9 cellular contexts compared by ENCODE assay signal in the genomic region with DNA sequence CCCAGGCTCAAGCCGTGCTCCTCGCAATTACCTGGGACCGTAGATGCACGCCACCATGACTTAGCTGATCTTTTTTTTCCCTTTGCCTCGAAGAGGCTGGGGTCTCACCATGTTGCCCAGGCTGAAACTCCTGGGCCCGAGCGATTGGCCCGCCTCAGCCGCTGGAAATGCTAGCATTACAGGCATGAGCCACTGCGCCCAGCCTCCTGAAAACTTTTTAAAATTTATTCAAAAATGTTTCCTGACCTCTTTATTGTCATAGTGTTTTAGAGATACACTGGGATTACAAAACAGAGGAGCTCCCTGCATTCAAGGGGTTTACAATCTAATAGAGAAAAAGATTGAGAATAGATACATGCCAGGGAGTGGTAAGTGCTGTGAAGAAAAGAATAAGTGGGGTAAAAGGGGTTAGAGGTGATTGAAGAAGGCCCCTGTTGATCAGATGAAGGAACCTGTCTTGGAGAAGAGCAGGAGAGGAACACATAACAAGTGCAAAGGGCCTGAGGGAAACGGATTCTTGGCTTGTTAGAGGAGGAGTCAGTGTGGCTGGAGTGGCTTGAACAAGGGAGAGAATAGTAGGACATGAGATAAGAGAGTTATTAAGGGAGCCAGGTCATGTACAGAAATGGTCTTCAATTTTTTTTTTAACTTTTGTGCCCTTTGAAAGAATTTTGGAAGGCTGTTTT. TPM values are rescaled to one million over a fixed set of nuclear protein-coding genes. Genes with fewer than 3 reads are reported as not detected.
A peak's percentile ranks its signal among the peaks of the same experiment; 100 is the strongest.
DNase-seq lines count a peak whose midpoint lies in the region; ATAC-seq and TF ChIP-seq lines count a peak whose summit lies in the region.
"Had no signal": no experiment of that assay in that cellular context is flagged by ENCODE, and none has a peak within 500 bp of the region (broad histone marks: within the 10 kb centered on the region; RNA-seq: fewer than 3 reads in every experiment).

No MANE protein-coding gene starts in this region.

- H3K27ac ChIP-seq in DND-41 (ENCODE audit: low read length) (no peak overlapping the region), Karpas-422 (ENCODE audit: low read length) (no peak overlapping the region), mammary epithelial cell (ENCODE audit: insufficient read depth, low read depth, low read length) (peak overlapping the region; percentile 82), coronary artery (no peak overlapping the region)

- TF ChIP-seq CTCF in DND-41 (IDR thresholded peaks at IDR 0.05; ENCODE audit: borderline replicate concordance, extremely low read depth, low read length, poor library complexity, severe bottlenecking): no peak
- TF ChIP-seq CTCF in mammary epithelial cell (conservative IDR thresholded peaks at IDR 0.05 in 1 of 2, IDR thresholded peaks at IDR 0.05 in 1 of 2; ENCODE audit: extremely low read depth in 1 of 2, insufficient read depth in 1 of 2, low read depth in 1 of 2, low read length in 2 of 2): no peak
- no peak for TF ChIP-seq CTCF in coronary artery (IDR thresholded peaks at IDR 0.05)

- no peaks in the 10 kb centered on the region for H3K9me2 ChIP-seq in Karpas-422 (replicated peaks; ENCODE audit: insufficient read depth, low read length)

- no TSS peak for BruUV-seq in mammary epithelial cell (replicated peaks; lab: Mats Ljungman, UMichigan)

- in situ Hi-C loops in mammary epithelial cell (cut with MboI; ENCODE audit: low sequenced_read_pairs in 2 of 2): no loop called here

- H3K4me2 ChIP-seq in DND-41 (ENCODE audit: insufficient read depth, low read length) (peak overlapping the region; percentile 95), Karpas-422 (ENCODE audit: low read depth, low read length, poor library complexity, severe bottlenecking) (peak overlapping the region; percentile 89), mammary epithelial cell (ENCODE audit: insufficient read depth, low read depth, low read length) (peak overlapping the region; percentile 95)

- 62% methylated on average over 2 of the region's 11 CpGs for WGBS in mammary epithelial cell (ENCODE audit: low coverage, missing lambda C conversion rate)

- H2AFZ ChIP-seq in DND-41 (ENCODE audit: low read depth, low read length) (no peak overlapping the region), Karpas-422 (ENCODE audit: low read length) (no peak overlapping the region), mammary epithelial cell (ENCODE audit: low read depth, low read length) (peak overlapping the region; percentile 94), neuron (ENCODE audit: low read depth, low read length) (no peak overlapping the region)

- H4K20me1 ChIP-seq in DND-41 (ENCODE audit: insufficient read depth, low read length) (peaks cover 29% of the 10 kb centered on the region), Karpas-422 (ENCODE audit: insufficient read depth, low read depth, low read length) (peaks cover 26% of the 10 kb centered on the region), mammary epithelial cell (ENCODE audit: insufficient read depth, low read length) (no peaks in the 10 kb centered on the region)

- no peak for ATAC-seq in DND-41 (ENCODE audit: insufficient read depth, low read depth)

- H3K4me1 ChIP-seq in DND-41 (ENCODE audit: insufficient read depth, low read length): peaks cover 32% of the 10 kb centered on the region
- peaks cover 28% of the 10 kb centered on the region for H3K4me1 ChIP-seq in Karpas-422 (ENCODE audit: low read length)
- H3K4me1 ChIP-seq in mammary epithelial cell (ENCODE audit: insufficient read depth, low read length): peaks cover 14% of the 10 kb centered on the region
- peaks cover 16% of the 10 kb centered on the region for H3K4me1 ChIP-seq in neuron (ENCODE audit: insufficient read depth, low read length)

- H3K27me3 ChIP-seq in DND-41 (ENCODE audit: insufficient read depth, low read length, poor library complexity) (no peaks in the 10 kb centered on the region), Karpas-422 (ENCODE audit: low read length) (no peaks in the 10 kb centered on the region), mammary epithelial cell (ENCODE audit: insufficient read depth, low read length) (no peaks in the 10 kb centered on the region), neuron (ENCODE audit: insufficient read depth, low read length) (no peaks in the 10 kb centered on the region)

- H3K9me3 ChIP-seq in DND-41 (ENCODE audit: insufficient read depth, low read length, severe bottlenecking): no peaks in the 10 kb centered on the region
- no peaks in the 10 kb centered on the region for H3K9me3 ChIP-seq in Karpas-422 (ENCODE audit: low read length)
- no peaks in the 10 kb centered on the region for H3K9me3 ChIP-seq in mammary epithelial cell (replicated peaks; ENCODE audit: insufficient read depth, low read length)
- no peaks in the 10 kb centered on the region for H3K9me3 ChIP-seq in neuron (ENCODE audit: low read length)

- H3K36me3 ChIP-seq in DND-41 (ENCODE audit: insufficient read depth, low read length) (peaks cover 6% of the 10 kb centered on the region), Karpas-422 (ENCODE audit: insufficient read depth, low read length) (no peaks in the 10 kb centered on the region), mammary epithelial cell (ENCODE audit: insufficient read depth, low read length) (no peaks in the 10 kb centered on the region), neuron (ENCODE audit: insufficient read depth, low read length) (no peaks in the 10 kb centered on the region)

- CTCF ChIA-PET in mammary epithelial cell (lab: Charles Lee; ENCODE audit: low non-redundant PET): no interaction called here

- H3K4me3 ChIP-seq in DND-41 (ENCODE audit: low read depth in 1 of 2, low read length in 2 of 2) (peak overlapping the region in 1 of 2 experiments; percentile 99; a peak in 2 of 4 replicates), Karpas-422 (ENCODE audit: low read length) (peak overlapping the region; percentile 98; the same call in 1 of the 2 replicates), mammary epithelial cell (replicated peaks in 1 of 3; ENCODE audit: insufficient read depth in 1 of 3, low read depth in 2 of 3, low read length in 3 of 3) (no peak overlapping the region), neuron (ENCODE audit: low read length) (peak overlapping the region; percentile 100), coronary artery (no peak overlapping the region)

- peak overlapping the region; percentile 98 for H3K9ac ChIP-seq in DND-41 (ENCODE audit: low read depth, low read length)
- H3K9ac ChIP-seq in Karpas-422 (ENCODE audit: low read length): peak overlapping the region; percentile 98
- peak overlapping the region; percentile 92 for H3K9ac ChIP-seq in mammary epithelial cell (ENCODE audit: insufficient read depth, low read length)

- H3K79me2 ChIP-seq in DND-41 (ENCODE audit: insufficient read depth, low read length) (peaks cover 44% of the 10 kb centered on the region), Karpas-422 (ENCODE audit: low read length) (peaks cover 36% of the 10 kb centered on the region), mammary epithelial cell (ENCODE audit: insufficient read depth, low read length) (peaks cover 33% of the 10 kb centered on the region)

- dilution Hi-C loops in mammary epithelial cell (cut with HindIII; ENCODE audit: low sequenced_read_pairs): no loop called here

- DNase-seq in DND-41: no peak
- no peak for DNase-seq in Karpas-422
- no peak for DNase-seq in mammary epithelial cell
- no peak for DNase-seq in OCI-M2 (lab: John Stamatoyannopoulos, UW; ENCODE audit: unreplicated experiment)
- no peak for DNase-seq in NCI-H2107 (lab: John Stamatoyannopoulos, UW)
- no peak for DNase-seq in coronary artery (ENCODE audit: low spot score)
- no peak for DNase-seq in islet precursor cell
- DNase-seq: NCI-H2029 had no signal

- intact Hi-C loops in mammary epithelial cell (cut with micrococcal nuclease): loop anchor here (5.0 kb wide), 2 partner anchors 85 to 165 kb away; no protein-coding TSS in a partner anchor

RNA-seq across cellular contexts. Expression of gene TRIM33, which starts 1.7 kb away (rescaled TPM):
- total RNA-seq in Karpas-422 (2014; rRNA removed; shearing (Covaris generic); ENCODE audit: low replicate concordance): 38.0 and 78.9 TPM in 2 replicates
- total RNA-seq in mammary epithelial cell: 10 to 100 TPM; 32.8 to 43.8 TPM
- polyA plus RNA-seq in mammary epithelial cell: 16.4 TPM
- 36.0 TPM for polyA minus RNA-seq in mammary epithelial cell

Comparison
In these comparisons a context has a peak if more than half of its experiments do, and no peak if none do; other contexts are left out.
1. H3K4me3 ChIP-seq: peak in Karpas-422 (single experiment) and neuron (single experiment); none in mammary epithelial cell (0 of 3) and coronary artery (single experiment).
2. Peak in every context shown above with its lines, with median percentiles within 50 percentile points of each other: H3K4me2 ChIP-seq and H3K9ac ChIP-seq.